In genomic region chr9:126415741-126416370, GRCh38 we compare ENCODE assay signal across 30 cellular contexts.
A peak's percentile ranks its signal among the peaks of the same experiment; 100 is the strongest.
DNase-seq lines count a peak whose midpoint lies in the region; ATAC-seq and TF ChIP-seq lines count a peak whose summit lies in the region.
"Had no signal": no experiment of that assay in that cellular context is flagged by ENCODE, and none has a peak within 500 bp of the region (broad histone marks: within the 10 kb centered on the region; RNA-seq: fewer than 3 reads in every experiment).

No MANE protein-coding gene starts in this region.

- H3K4me2 ChIP-seq in H9 (ENCODE audit: insufficient read depth, insufficient read length, low read length) = no peak overlapping the region

- H3K79me2 ChIP-seq in H9 (ENCODE audit: insufficient read depth, low read length) = no peaks in the 10 kb centered on the region

- DNase-seq in activated CD8-positive, alpha-beta T cell treated with anti-CD3 and anti-CD28 coated beads, Interleukin-2, amount 10 ng/mL, durations not matched to agents 7 days and 5 days = no peak
- no peak for DNase-seq in activated CD8-positive, alpha-beta T cell treated with anti-CD3 and anti-CD28 coated beads for 36 hours
- DNase-seq in H9 = no peak
- DNase-seq in NCI-H69 (lab: John Stamatoyannopoulos, UW) = peak; percentile 32
- DNase-seq in osteocyte (ENCODE audit: extremely low spot score, unreplicated experiment) = no peak
- DNase-seq in Ammon's horn (ENCODE audit: low spot score) = no peak
- no peak for DNase-seq in H7
- DNase-seq: activated CD4-positive, alpha-beta T cell treated with anti-CD3 and anti-CD28 coated beads, Interleukin-2, amount 10 ng/mL, durations not matched to agents 24 days and 14 days; activated CD8-positive, alpha-beta memory T cell treated with anti-CD3 and anti-CD28 coated beads, Interleukin-2, amount 10 ng/mL, durations not matched to agents 7 days and 5 days; activated T-cell treated with anti-CD3 and anti-CD28 coated beads, Interleukin-2, amount 50 U/mL, for 48 hours; amygdala; BE2C; brain microvascular endothelial cell; CD8-positive, alpha-beta memory T cell; DMS153; foreskin keratinocyte; heart left ventricle; IMR-90; naive B cell; NCI-H1092; NCI-H1694 treated with DMSO at 0.1 percent for 48 hours; occipital lobe; SJCRH30; stimulated activated CD4-positive, alpha-beta T cell treated with anti-CD3 and anti-CD28 coated beads, Interleukin-4, amount 100 ng/mL, for 1 hour; SW 1271 had no signal

- H4K8ac ChIP-seq in H9 (replicated peaks; ENCODE audit: insufficient read length, low read depth, low read length) = no peak overlapping the region

- H3K4ac ChIP-seq in H9 (ENCODE audit: low read depth, low read length) = no peak overlapping the region

- H3K14ac ChIP-seq in H9 (ENCODE audit: insufficient read depth, low read length) = no peak overlapping the region

- TF ChIP-seq CTCF in activated CD8-positive, alpha-beta T cell treated with anti-CD3 and anti-CD28 coated beads for 36 hours (IDR thresholded peaks at IDR 0.05) = no peak
- TF ChIP-seq CTCF in H9 (conservative IDR thresholded peaks at IDR 0.05) = no peak
- TF ChIP-seq CTCF in osteocyte (IDR thresholded peaks at IDR 0.05) = no peak

- POLR2A ChIA-PET in activated CD8-positive, alpha-beta T cell treated with anti-CD3 and anti-CD28 coated beads, Interleukin-2, amount 10 ng/mL, durations not matched to agents 7 days and 5 days (lab: Charles Lee) = no interaction called here
- POLR2A ChIA-PET in activated CD8-positive, alpha-beta T cell treated with anti-CD3 and anti-CD28 coated beads for 36 hours (lab: Charles Lee) = no interaction called here

- H3K79me1 ChIP-seq in H9 (ENCODE audit: insufficient read depth, low read depth, low read length, poor library complexity, severe bottlenecking) = no peaks in the 10 kb centered on the region

- H3K18ac ChIP-seq in H9 (ENCODE audit: insufficient read length, low read depth, low read length) = no peak overlapping the region

- CTCF ChIA-PET in activated CD8-positive, alpha-beta T cell treated with anti-CD3 and anti-CD28 coated beads, Interleukin-2, amount 10 ng/mL, durations not matched to agents 7 days and 5 days (lab: Charles Lee) = interaction anchor here (0.8 to 1.4 kb wide), 4 partner anchors 17 to 84 kb away, joined by 3 read pairs; no protein-coding TSS in a partner anchor
- CTCF ChIA-PET in activated CD8-positive, alpha-beta T cell treated with anti-CD3 and anti-CD28 coated beads for 36 hours (lab: Charles Lee) = interaction anchor here (1.4 to 1.7 kb wide), 2 partner anchors 17 to 75 kb away, joined by 6 to 8 read pairs; no protein-coding TSS in a partner anchor

- no peak overlapping the region for H2BK5ac ChIP-seq in H9 (ENCODE audit: insufficient read length, low read length)

- no peaks in the 10 kb centered on the region; the same call in 1 of the 2 replicates for H3K4me1 ChIP-seq in H9 (ENCODE audit: insufficient read depth, low read length)
- H3K4me1 ChIP-seq: BE2C, foreskin keratinocyte had no signal

- no peaks in the 10 kb centered on the region for H3K9me3 ChIP-seq in H9 (ENCODE audit: control insufficient read depth, low read depth, low read length)
- H3K9me3 ChIP-seq: BE2C, esophagus muscularis mucosa, heart left ventricle, SJCRH30, tibial nerve had no signal

- H4K20me1 ChIP-seq in H9 (ENCODE audit: control insufficient read depth, insufficient read depth, insufficient read length) = no peaks in the 10 kb centered on the region

- no peak overlapping the region for H4K5ac ChIP-seq in H9 (ENCODE audit: insufficient read length, low read depth, low read length)

- H3K4me1 Mint-ChIP-seq in activated CD8-positive, alpha-beta T cell treated with anti-CD3 and anti-CD28 coated beads, Interleukin-2, amount 10 ng/mL, durations not matched to agents 7 days and 5 days (ENCODE audit: low read depth) = peaks cover 52% of the 10 kb centered on the region
- H3K4me1 Mint-ChIP-seq in activated CD8-positive, alpha-beta T cell treated with anti-CD3 and anti-CD28 coated beads for 36 hours (ENCODE audit: low read depth) = peaks cover 23% of the 10 kb centered on the region
- H3K4me1 Mint-ChIP-seq in H9 = peaks cover 14 to 26% of the 10 kb centered on the region in 2 experiments
- peaks cover 11% of the 10 kb centered on the region for H3K4me1 Mint-ChIP-seq in osteocyte (ENCODE audit: unreplicated experiment)
- H3K4me1 Mint-ChIP-seq: mesothelial cell of epicardium had no signal

- intact Hi-C loops in activated CD8-positive, alpha-beta T cell treated with anti-CD3 and anti-CD28 coated beads for 36 hours (cut with micrococcal nuclease) = no loop called here

- no peak overlapping the region for H2BK12ac ChIP-seq in H9 (ENCODE audit: insufficient read length, low read depth, low read length)

- no peak overlapping the region for H4K91ac ChIP-seq in H9 (ENCODE audit: insufficient read length, low read depth, low read length)

- no peak overlapping the region for H3K4me3 Mint-ChIP-seq in activated CD8-positive, alpha-beta T cell treated with anti-CD3 and anti-CD28 coated beads, Interleukin-2, amount 10 ng/mL, durations not matched to agents 7 days and 5 days
- H3K4me3 Mint-ChIP-seq in activated CD8-positive, alpha-beta T cell treated with anti-CD3 and anti-CD28 coated beads for 36 hours = no peak overlapping the region
- H3K4me3 Mint-ChIP-seq in H9 (no peak overlapping the region), osteocyte (ENCODE audit: unreplicated experiment) (no peak overlapping the region)
- H3K4me3 Mint-ChIP-seq: activated CD4-positive, alpha-beta T cell treated with anti-CD3 and anti-CD28 coated beads, Interleukin-2, amount 10 ng/mL, durations not matched to agents 24 days and 14 days; activated CD8-positive, alpha-beta memory T cell treated with anti-CD3 and anti-CD28 coated beads, Interleukin-2, amount 10 ng/mL, durations not matched to agents 7 days and 5 days; CD8-positive, alpha-beta memory T cell; mesothelial cell of epicardium; naive B cell had no signal

- H3K23me2 ChIP-seq in H9 (ENCODE audit: insufficient read length, low read depth, low read length, poor library complexity, severe bottlenecking) = no peaks in the 10 kb centered on the region

- no peak overlapping the region for H2BK20ac ChIP-seq in H9 (ENCODE audit: low read depth, low read length, poor library complexity, severe bottlenecking)

- no peak overlapping the region for H2AK5ac ChIP-seq in H9 (ENCODE audit: insufficient read length, low read length)

- no peak overlapping the region for H3K9ac ChIP-seq in H9 (ENCODE audit: extremely low read depth, insufficient read length, low read length)

- H2AFZ ChIP-seq in H9 (ENCODE audit: low read length) = no peak overlapping the region

- H3K4me3 ChIP-seq in H7 (ENCODE audit: insufficient read depth, low read depth, low read length) = no peak overlapping the region
- H3K4me3 ChIP-seq: dorsolateral prefrontal cortex, esophagus muscularis mucosa, heart left ventricle, SJCRH30, tibial nerve had no signal

- peaks cover 25% of the 10 kb centered on the region for H3K36me3 Mint-ChIP-seq in activated CD8-positive, alpha-beta T cell treated with anti-CD3 and anti-CD28 coated beads, Interleukin-2, amount 10 ng/mL, durations not matched to agents 7 days and 5 days (ENCODE audit: low read depth)
- no peaks in the 10 kb centered on the region for H3K36me3 Mint-ChIP-seq in activated CD8-positive, alpha-beta T cell treated with anti-CD3 and anti-CD28 coated beads for 36 hours (ENCODE audit: low read depth)
- H3K36me3 Mint-ChIP-seq in H9 (ENCODE audit: insufficient read depth in 1 of 3, low read depth in 3 of 3) (no peaks in the 10 kb centered on the region; a peak in 2 of 7 replicates), osteocyte (ENCODE audit: unreplicated experiment) (peaks cover 9% of the 10 kb centered on the region)
- H3K36me3 Mint-ChIP-seq: naive B cell had no signal

- H3K27me3 Mint-ChIP-seq in activated CD8-positive, alpha-beta T cell treated with anti-CD3 and anti-CD28 coated beads, Interleukin-2, amount 10 ng/mL, durations not matched to agents 7 days and 5 days (ENCODE audit: low read depth) = no peaks in the 10 kb centered on the region
- H3K27me3 Mint-ChIP-seq in activated CD8-positive, alpha-beta T cell treated with anti-CD3 and anti-CD28 coated beads for 36 hours = no peaks in the 10 kb centered on the region
- peaks cover 15% of the 10 kb centered on the region for H3K27me3 Mint-ChIP-seq in H9 (ENCODE audit: low read depth)
- no peaks in the 10 kb centered on the region for H3K27me3 Mint-ChIP-seq in osteocyte (ENCODE audit: unreplicated experiment)
- H3K27me3 Mint-ChIP-seq: activated CD8-positive, alpha-beta memory T cell treated with anti-CD3 and anti-CD28 coated beads, Interleukin-2, amount 10 ng/mL, durations not matched to agents 7 days and 5 days; naive B cell had no signal

- no peaks in the 10 kb centered on the region for H3K27me3 ChIP-seq in H9 (ENCODE audit: insufficient read depth, low read length)
- no peaks in the 10 kb centered on the region; the same call in 1 of the 2 replicates for H3K27me3 ChIP-seq in H7 (ENCODE audit: control insufficient read depth, insufficient read depth, low read length)
- H3K27me3 ChIP-seq: BE2C, brain microvascular endothelial cell, dorsolateral prefrontal cortex, esophagus muscularis mucosa, foreskin keratinocyte, heart left ventricle, SJCRH30, tibial nerve had no signal

- H3K23ac ChIP-seq in H9 (ENCODE audit: insufficient read length, low read depth, low read length) = no peak overlapping the region

- H3K27ac Mint-ChIP-seq in activated CD8-positive, alpha-beta T cell treated with anti-CD3 and anti-CD28 coated beads, Interleukin-2, amount 10 ng/mL, durations not matched to agents 7 days and 5 days = peak overlapping the region; percentile 62
- H3K27ac Mint-ChIP-seq in activated CD8-positive, alpha-beta T cell treated with anti-CD3 and anti-CD28 coated beads for 36 hours = no peak overlapping the region
- H3K27ac Mint-ChIP-seq in H9 (peak overlapping the region in 2 of 3 experiments; percentile 6 to 74; a peak in 2 of 7 replicates), osteocyte (ENCODE audit: unreplicated experiment) (peak overlapping the region; percentile 4)
- H3K27ac Mint-ChIP-seq: activated CD4-positive, alpha-beta T cell treated with anti-CD3 and anti-CD28 coated beads, Interleukin-2, amount 10 ng/mL, durations not matched to agents 24 days and 14 days; activated CD8-positive, alpha-beta memory T cell treated with anti-CD3 and anti-CD28 coated beads, Interleukin-2, amount 10 ng/mL, durations not matched to agents 7 days and 5 days; mesothelial cell of epicardium had no signal

- no CpG with 5 or more reads among the region's 16 CpGs for WGBS in H9 (ENCODE audit: extremely low coverage, insufficient read length, low lambda C conversion rate)

- H3K36me3 ChIP-seq in H7 (replicated peaks; ENCODE audit: control insufficient read depth, insufficient read depth, low read length) = no peaks in the 10 kb centered on the region
- H3K36me3 ChIP-seq: BE2C, brain microvascular endothelial cell had no signal

- no peak overlapping the region for H2BK120ac ChIP-seq in H9 (ENCODE audit: low read depth, low read length, poor library complexity, severe bottlenecking)

- no peak overlapping the region for H3K27ac ChIP-seq in H9 (ENCODE audit: insufficient read length, low read depth, low read length)
- H3K27ac ChIP-seq: brain microvascular endothelial cell, esophagus muscularis mucosa, foreskin keratinocyte, heart left ventricle, SJCRH30 had no signal

- H2BK15ac ChIP-seq in H9 (ENCODE audit: low read depth, low read length) = no peak overlapping the region

- no peaks in the 10 kb centered on the region for H3K9me3 Mint-ChIP-seq in activated CD8-positive, alpha-beta T cell treated with anti-CD3 and anti-CD28 coated beads, Interleukin-2, amount 10 ng/mL, durations not matched to agents 7 days and 5 days (ENCODE audit: insufficient read depth)
- no peaks in the 10 kb centered on the region for H3K9me3 Mint-ChIP-seq in activated CD8-positive, alpha-beta T cell treated with anti-CD3 and anti-CD28 coated beads for 36 hours
- no peaks in the 10 kb centered on the region for H3K9me3 Mint-ChIP-seq in H9
- H3K9me3 Mint-ChIP-seq in osteocyte (ENCODE audit: unreplicated experiment) = no peaks in the 10 kb centered on the region
- H3K9me3 Mint-ChIP-seq: activated CD4-positive, alpha-beta T cell treated with anti-CD3 and anti-CD28 coated beads, Interleukin-2, amount 10 ng/mL, durations not matched to agents 24 days and 14 days; CD8-positive, alpha-beta memory T cell; mesothelial cell of epicardium had no signal

- no peak for ATAC-seq in activated CD8-positive, alpha-beta T cell treated with anti-CD3 and anti-CD28 coated beads, Interleukin-2, amount 10 ng/mL, durations not matched to agents 7 days and 5 days
- ATAC-seq in activated CD8-positive, alpha-beta T cell treated with anti-CD3 and anti-CD28 coated beads for 36 hours = no peak
- no peak for ATAC-seq in HG02970 (IDR thresholded peaks at IDR 0.05; ENCODE audit: low FRiP score, unreplicated experiment)
- ATAC-seq: activated CD8-positive, alpha-beta memory T cell treated with anti-CD3 and anti-CD28 coated beads, Interleukin-2, amount 10 ng/mL, durations not matched to agents 7 days and 5 days; foreskin keratinocyte; heart left ventricle had no signal

- no peak overlapping the region for H3K56ac ChIP-seq in H9 (ENCODE audit: insufficient read length, low read depth, low read length)

- no peak overlapping the region for H3T11ph ChIP-seq in H9 (ENCODE audit: low read length)
